In genomic region chr1:47555841-47556616, GRCh38 we compare ENCODE assay signal across 13 cellular contexts.
"Had no signal": no experiment of that assay in that cellular context is flagged by ENCODE, and none has a peak within 500 bp of the region (broad histone marks: within the 10 kb centered on the region; RNA-seq: fewer than 3 reads in every experiment).

No MANE protein-coding gene starts in this region.

- H3K36me3 Mint-ChIP-seq: naive thymus-derived CD8-positive, alpha-beta T cell had no signal

- H3K4me3 ChIP-seq: lung, right atrium auricular region, upper lobe of right lung had no signal

- H3K4me1 Mint-ChIP-seq: naive thymus-derived CD8-positive, alpha-beta T cell had no signal

- H3K9me3 Mint-ChIP-seq: dendritic cell treated with granulocyte-macrophage colony-stimulating factor and Interleukin-4, amounts not matched to agents 40 ng/mL and 50 ng/mL, for 4 days; naive thymus-derived CD8-positive, alpha-beta T cell had no signal

- H3K27ac Mint-ChIP-seq: dendritic cell treated with granulocyte-macrophage colony-stimulating factor and Interleukin-4, amounts not matched to agents 40 ng/mL and 50 ng/mL, for 4 days had no signal

- DNase-seq: activated CD4-positive, alpha-beta T cell treated with anti-CD3 and anti-CD28 coated beads for 48 hours; activated naive CD4-positive, alpha-beta T cell treated with Interleukin-2 at 50 U/mL for 16 hours; erythroblast; hypothalamus; midbrain; naive thymus-derived CD8-positive, alpha-beta T cell; stimulated activated CD4-positive, alpha-beta T cell treated with anti-CD3 and anti-CD28 coated beads, Interleukin-2, amount 100 ng/mL, for 24 hours; stimulated activated naive CD4-positive, alpha-beta T cell; T-helper 1 cell; upper lobe of right lung had no signal

- H3K4me3 Mint-ChIP-seq: dendritic cell treated with granulocyte-macrophage colony-stimulating factor and Interleukin-4, amounts not matched to agents 40 ng/mL and 50 ng/mL, for 4 days; naive thymus-derived CD8-positive, alpha-beta T cell had no signal
